21 cellular contexts compared by ENCODE assay signal in genomic region chr3:54047568-54047967, GRCh38.
A peak's percentile ranks its signal among the peaks of the same experiment; 100 is the strongest.
DNase-seq lines count a peak whose midpoint lies in the region; ATAC-seq and TF ChIP-seq lines count a peak whose summit lies in the region.
"Had no signal": no experiment of that assay in that cellular context is flagged by ENCODE, and none has a peak within 500 bp of the region (broad histone marks: within the 10 kb centered on the region; RNA-seq: fewer than 3 reads in every experiment).

No MANE protein-coding gene starts in this region.

- ATAC-seq in PC-3 (no peak), HG02885 (IDR thresholded peaks at IDR 0.05; ENCODE audit: poor library complexity, unreplicated experiment) (no peak)
- ATAC-seq: GM23338, Panc1 had no signal

- H3K27ac ChIP-seq in PC-3 (ENCODE audit: low read length): no peak overlapping the region
- H3K27ac ChIP-seq in ovary: no peak overlapping the region
- H3K27ac ChIP-seq: KMS-11 had no signal

- intact Hi-C loops in PC-3 (cut with micrococcal nuclease): no loop called here
- intact Hi-C loops in ovary (cut with DNase I): no loop called here

- H3K36me3 ChIP-seq in PC-3 (ENCODE audit: low read depth, low read length) (no peaks in the 10 kb centered on the region), ovary (no peaks in the 10 kb centered on the region)

- H3K9me3 ChIP-seq in PC-3 (ENCODE audit: low read length): no peaks in the 10 kb centered on the region
- H3K9me3 ChIP-seq in ovary: no peaks in the 10 kb centered on the region
- H3K9me3 ChIP-seq: SK-N-SH had no signal

- TF ChIP-seq POLR2A in ovary (IDR thresholded peaks at IDR 0.05): no peak

- WGBS in ovary, 3 donors: 69 to 76% (median 73%) methylated on average over 5 of the region's 5 CpGs

- no peaks in the 10 kb centered on the region for H3K79me2 ChIP-seq in PC-3 (ENCODE audit: low read length)

- peak; percentile 68 for DNase-seq in Caki2 (ENCODE audit: low read depth)
- DNase-seq in PC-3: peak; percentile 32
- peak; percentile 3 to 59 for DNase-seq in cardiac fibroblast (ENCODE audit: low read depth in 2 of 2)
- peak; percentile 34 for DNase-seq in kidney tubule cell (ENCODE audit: low spot score)
- DNase-seq in HUDEP-2 (lab: John Stamatoyannopoulos, UW; ENCODE audit: unreplicated experiment in 76 of 76): no peak
- DNase-seq in ovary: no peak
- DNase-seq: CD4-positive, CD25-positive, alpha-beta regulatory T cell; H9; IMR-90; NCI-H1092 treated with DMSO at 0.1 percent for 48 hours; NCI-H1436; NCI-H187; NCI-H2081 treated with DMSO at 0.1 percent for 48 hours; NCI-H2171; NCI-H510A; NCI-H69; SK-N-SH had no signal

- no peak overlapping the region for H2AFZ ChIP-seq in PC-3 (ENCODE audit: low read length)
- H2AFZ ChIP-seq: GM23338 had no signal

- CTCF ChIA-PET in PC-3 (lab: Charles Lee): no interaction called here

- H3K4me2 ChIP-seq in PC-3 (ENCODE audit: low read length): no peak overlapping the region
- H3K4me2 ChIP-seq: GM23338, KMS-11, SK-N-SH had no signal

- TF ChIP-seq CTCF in PC-3 (conservative IDR thresholded peaks at IDR 0.05; ENCODE audit: low read depth, low read length) (no peak), cardiac fibroblast (IDR thresholded peaks at IDR 0.05; ENCODE audit: low read depth, low read length) (no peak), ovary (IDR thresholded peaks at IDR 0.05) (no peak)

- H3K4me1 ChIP-seq in PC-3 (ENCODE audit: insufficient read depth, low read length): no peaks in the 10 kb centered on the region; the same call in 1 of the 2 replicates
- H3K4me1 ChIP-seq in ovary (ENCODE audit: insufficient read depth): peaks cover 14% of the 10 kb centered on the region

- POLR2A ChIA-PET in PC-3 (lab: Charles Lee; ENCODE audit: unreplicated experiment): no interaction called here

- H3K9ac ChIP-seq in PC-3 (ENCODE audit: low read length): no peak overlapping the region
- H3K9ac ChIP-seq: KMS-11, SK-N-SH had no signal

- in situ Hi-C loops in Caki2 (cut with HindIII; ENCODE audit: low pct_unique_long_range_greater_than_20kb, low sequenced_read_pairs): no loop called here

- no peaks in the 10 kb centered on the region for H3K9me2 ChIP-seq in PC-3 (replicated peaks; ENCODE audit: low read length)
- H3K9me2 ChIP-seq: SK-N-SH had no signal

- TF ChIP-seq EP300 in ovary (IDR thresholded peaks at IDR 0.05): no peak

- H3F3A ChIP-seq in PC-3 (ENCODE audit: low read length, unreplicated experiment): no peaks in the 10 kb centered on the region

- H4K20me1 ChIP-seq in PC-3 (ENCODE audit: low read length): no peaks in the 10 kb centered on the region

- BruUV-seq in PC-3 (replicated peaks; lab: Mats Ljungman, UMichigan): no TSS peak

- H3K4me3 ChIP-seq in PC-3 (ENCODE audit: low read length): no peak overlapping the region
- H3K4me3 ChIP-seq in cardiac fibroblast (replicated peaks in 1 of 2; ENCODE audit: low read depth in 2 of 2, low read length in 2 of 2): no peak overlapping the region
- H3K4me3 ChIP-seq in ovary: no peak overlapping the region
- H3K4me3 ChIP-seq: GM23338 had no signal

- H3K27me3 ChIP-seq in PC-3 (ENCODE audit: low read length) (peaks cover 4% of the 10 kb centered on the region; the same call in 1 of the 2 replicates), ovary (no peaks in the 10 kb centered on the region)

Comparison
In these comparisons a context has a peak if more than half of its experiments do, and no peak if none do; other contexts are left out.
1. DNase-seq: peak in Caki2 (single experiment), PC-3 (single experiment), cardiac fibroblast (2 of 2) and kidney tubule cell (single experiment); none in HUDEP-2 (0 of 76) and ovary (0 of 5).